In the genomic region with DNA sequence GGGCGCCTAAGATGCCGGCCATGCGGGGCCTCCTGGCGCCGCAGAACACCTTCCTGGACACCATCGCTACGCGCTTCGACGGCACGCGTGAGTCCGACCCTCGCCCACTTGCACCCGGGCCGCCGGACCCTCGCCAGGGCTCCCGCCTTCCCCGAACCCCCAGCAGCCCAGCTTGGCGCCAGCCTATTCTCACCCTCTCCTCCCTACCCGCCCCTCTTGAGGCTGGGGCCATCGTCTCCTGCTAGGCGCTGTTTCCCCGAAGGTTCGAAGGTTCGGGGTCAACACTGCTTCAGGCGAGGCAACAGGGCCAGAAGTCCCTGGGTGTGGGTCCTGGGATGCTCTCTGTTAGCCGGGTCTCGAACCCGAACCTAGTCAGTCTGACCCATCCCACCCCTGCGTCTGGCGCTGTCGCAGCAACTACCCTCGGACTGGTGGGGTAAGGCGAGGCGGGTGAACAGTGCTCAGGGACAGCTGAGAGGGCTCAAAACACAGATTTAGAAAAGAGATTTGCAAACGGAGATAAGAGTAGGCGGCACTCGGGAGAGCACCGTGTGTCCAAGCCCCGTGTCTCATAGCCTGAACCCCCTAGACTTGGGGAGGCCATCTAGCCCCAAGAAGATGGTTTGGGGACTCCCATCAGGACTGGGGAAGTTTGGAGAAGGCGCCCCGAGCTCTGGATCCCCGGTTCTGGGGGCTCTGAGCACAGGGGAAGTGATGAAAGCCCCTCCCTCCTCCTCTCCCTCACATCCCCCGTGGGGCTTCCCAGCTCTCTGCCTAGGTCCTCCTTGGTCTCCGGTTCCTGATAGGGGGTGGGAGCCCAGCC, we compare ENCODE assay signal across 8 cellular contexts. TPM values are rescaled to one million over a fixed set of nuclear protein-coding genes. Genes with fewer than 3 reads are reported as not detected.
A peak's percentile ranks its signal among the peaks of the same experiment; 100 is the strongest.
DNase-seq lines count a peak whose midpoint lies in the region; ATAC-seq and TF ChIP-seq lines count a peak whose summit lies in the region.

No MANE protein-coding gene starts in this region.

- no peaks in the 10 kb centered on the region for H3K36me3 ChIP-seq in CD4-positive, CD25-positive, alpha-beta regulatory T cell (ENCODE audit: control insufficient read depth, insufficient read depth, low read length)

- peaks cover 27% of the 10 kb centered on the region for H3K4me1 ChIP-seq in CD4-positive, CD25-positive, alpha-beta regulatory T cell (ENCODE audit: control insufficient read depth, insufficient read depth, low read length, poor library complexity, severe bottlenecking)

- DNase-seq in CD4-positive, CD25-positive, alpha-beta regulatory T cell = no peak
- DNase-seq in GM13977 (ENCODE audit: low spot score) (peak; percentile 72), naive B cell (no peak), DMS114 treated with DMSO at 0.1 percent for 48 hours (lab: John Stamatoyannopoulos, UW; ENCODE audit: unreplicated experiment) (no peak), T-helper 9 cell (no peak), NCI-H2081 (lab: John Stamatoyannopoulos, UW) (no peak)
- no peak for DNase-seq in activated naive CD8-positive, alpha-beta T cell treated with anti-CD3 and anti-CD28 coated beads, Interleukin-2, amount 50 U/mL, for 24 hours

- peak overlapping the region; percentile 37 for H3K4me3 ChIP-seq in CD4-positive, CD25-positive, alpha-beta regulatory T cell (ENCODE audit: low read depth, low read length)

- H3K36me3 Mint-ChIP-seq in CD4-positive, CD25-positive, alpha-beta regulatory T cell = no peaks in the 10 kb centered on the region
- no peaks in the 10 kb centered on the region for H3K36me3 Mint-ChIP-seq in activated naive CD8-positive, alpha-beta T cell treated with anti-CD3 and anti-CD28 coated beads, Interleukin-2, amount 50 U/mL, for 24 hours (ENCODE audit: low read depth)
- H3K36me3 Mint-ChIP-seq in naive B cell = no peaks in the 10 kb centered on the region

- no peak for TF ChIP-seq CTCF in GM13977 (IDR thresholded peaks at IDR 0.05; ENCODE audit: extremely low read depth, insufficient read depth, missing control alignments)

- H3K27ac ChIP-seq in CD4-positive, CD25-positive, alpha-beta regulatory T cell (ENCODE audit: insufficient read depth, low read length, poor library complexity, severe bottlenecking) = no peak overlapping the region

- H3K4me3 Mint-ChIP-seq in CD4-positive, CD25-positive, alpha-beta regulatory T cell = peak overlapping the region; percentile 77 to 95 (median 87)
- peak overlapping the region; percentile 24 for H3K4me3 Mint-ChIP-seq in activated naive CD8-positive, alpha-beta T cell treated with anti-CD3 and anti-CD28 coated beads, Interleukin-2, amount 50 U/mL, for 24 hours
- peak overlapping the region; percentile 66 to 87 (median 82) for H3K4me3 Mint-ChIP-seq in naive B cell

- peaks cover 3% of the 10 kb centered on the region for H3K27me3 ChIP-seq in CD4-positive, CD25-positive, alpha-beta regulatory T cell (ENCODE audit: control insufficient read depth, insufficient read depth, low read length)

- in situ Hi-C loops in GM13977 (cut with MboI; ENCODE audit: low pct_unique_long_range_greater_than_20kb, low sequenced_read_pairs, unreplicated experiment) = no loop called here

- peaks cover 0 to 43% (median 23%) of the 10 kb centered on the region in 4 donors for H3K4me1 Mint-ChIP-seq in CD4-positive, CD25-positive, alpha-beta regulatory T cell
- H3K4me1 Mint-ChIP-seq in activated naive CD8-positive, alpha-beta T cell treated with anti-CD3 and anti-CD28 coated beads, Interleukin-2, amount 50 U/mL, for 24 hours = peaks cover 25% of the 10 kb centered on the region
- peaks cover 31 to 53% (median 44%) of the 10 kb centered on the region in 3 donors for H3K4me1 Mint-ChIP-seq in naive B cell

- peaks cover 55% of the 10 kb centered on the region for H3K27me3 Mint-ChIP-seq in CD4-positive, CD25-positive, alpha-beta regulatory T cell
- H3K27me3 Mint-ChIP-seq in activated naive CD8-positive, alpha-beta T cell treated with anti-CD3 and anti-CD28 coated beads, Interleukin-2, amount 50 U/mL, for 24 hours = peaks cover 42% of the 10 kb centered on the region
- H3K27me3 Mint-ChIP-seq in naive B cell = peaks cover 30 to 50% (median 47%) of the 10 kb centered on the region in 3 donors

- H3K9me3 Mint-ChIP-seq in CD4-positive, CD25-positive, alpha-beta regulatory T cell = peaks cover 0 to 2% (median 0%) of the 10 kb centered on the region in 7 donors
- no peaks in the 10 kb centered on the region for H3K9me3 Mint-ChIP-seq in activated naive CD8-positive, alpha-beta T cell treated with anti-CD3 and anti-CD28 coated beads, Interleukin-2, amount 50 U/mL, for 24 hours
- no peaks in the 10 kb centered on the region for H3K9me3 Mint-ChIP-seq in naive B cell

- H3K9me3 ChIP-seq in CD4-positive, CD25-positive, alpha-beta regulatory T cell (ENCODE audit: control insufficient read depth in 2 of 2, low read length in 2 of 2) = no peaks in the 10 kb centered on the region

- ATAC-seq in CD4-positive, CD25-positive, alpha-beta regulatory T cell (ENCODE audit: low read depth in 2 of 2) = no peak
- ATAC-seq in activated naive CD8-positive, alpha-beta T cell treated with anti-CD3 and anti-CD28 coated beads, Interleukin-2, amount 50 U/mL, for 24 hours = no peak
- ATAC-seq in naive B cell (ENCODE audit: low read depth in 2 of 2) (no peak), GM19023 (IDR thresholded peaks at IDR 0.05; ENCODE audit: unreplicated experiment) (no peak)

- H3K27ac Mint-ChIP-seq in CD4-positive, CD25-positive, alpha-beta regulatory T cell = peak overlapping the region in 2 of 3 donors; percentile 54 to 84
- no peak overlapping the region for H3K27ac Mint-ChIP-seq in activated naive CD8-positive, alpha-beta T cell treated with anti-CD3 and anti-CD28 coated beads, Interleukin-2, amount 50 U/mL, for 24 hours
- peak overlapping the region in 4 of 6 donors; percentile 52 to 78 (median 60) for H3K27ac Mint-ChIP-seq in naive B cell

RNA-seq across cellular contexts. Expression of a gene that starts 0.8 kb away (rescaled TPM):
- total RNA-seq in CD4-positive, CD25-positive, alpha-beta regulatory T cell = 1.2 TPM
- 1 to 10 TPM; 1.1 to 2.1 (median 1.5) TPM for polyA plus RNA-seq in CD4-positive, CD25-positive, alpha-beta regulatory T cell
- polyA plus RNA-seq in naive B cell (ENCODE audit: low read depth in 6 of 6) = under 1 TPM in 3 of 6 donors, not detected in 3; 0.09 to 0.33 (median 0.18) TPM

RNA-seq across cellular contexts. Expression of a gene that starts 28.3 kb away (rescaled TPM):
- 72.8 TPM for total RNA-seq in CD4-positive, CD25-positive, alpha-beta regulatory T cell
- 10 to 100 TPM; 62.8 to 81.0 (median 67.8) TPM for polyA plus RNA-seq in CD4-positive, CD25-positive, alpha-beta regulatory T cell
- 10 to 100 TPM; 41.5 to 54.5 (median 51.1) TPM for polyA plus RNA-seq in naive B cell (ENCODE audit: low read depth in 6 of 6)

Comparison
In these comparisons a context has a peak if more than half of its experiments do, and no peak if none do; other contexts are left out.
1. H3K4me3 Mint-ChIP-seq: peak in every context shown above with its lines; median percentile 87 in CD4-positive, CD25-positive, alpha-beta regulatory T cell; 82 in naive B cell; 24 in activated naive CD8-positive, alpha-beta T cell treated with anti-CD3 and anti-CD28 coated beads, Interleukin-2, amount 50 U/mL, for 24 hours.